1 cellular context compared by ENCODE assay signal in genomic region chr4:82816874-82817273, GRCh38. TPM values are rescaled to one million over a fixed set of nuclear protein-coding genes. Genes with fewer than 3 reads are reported as not detected.
"Had no signal": no experiment of that assay in that cellular context is flagged by ENCODE, and none has a peak within 500 bp of the region (broad histone marks: within the 10 kb centered on the region; RNA-seq: fewer than 3 reads in every experiment).

No MANE protein-coding gene starts in this region.

RNA-seq across cellular contexts. Expression of gene SCD5, which starts 18.3 kb away (rescaled TPM):
- polyA plus RNA-seq: IgD-negative memory B cell had no signal
